In the genomic region with DNA sequence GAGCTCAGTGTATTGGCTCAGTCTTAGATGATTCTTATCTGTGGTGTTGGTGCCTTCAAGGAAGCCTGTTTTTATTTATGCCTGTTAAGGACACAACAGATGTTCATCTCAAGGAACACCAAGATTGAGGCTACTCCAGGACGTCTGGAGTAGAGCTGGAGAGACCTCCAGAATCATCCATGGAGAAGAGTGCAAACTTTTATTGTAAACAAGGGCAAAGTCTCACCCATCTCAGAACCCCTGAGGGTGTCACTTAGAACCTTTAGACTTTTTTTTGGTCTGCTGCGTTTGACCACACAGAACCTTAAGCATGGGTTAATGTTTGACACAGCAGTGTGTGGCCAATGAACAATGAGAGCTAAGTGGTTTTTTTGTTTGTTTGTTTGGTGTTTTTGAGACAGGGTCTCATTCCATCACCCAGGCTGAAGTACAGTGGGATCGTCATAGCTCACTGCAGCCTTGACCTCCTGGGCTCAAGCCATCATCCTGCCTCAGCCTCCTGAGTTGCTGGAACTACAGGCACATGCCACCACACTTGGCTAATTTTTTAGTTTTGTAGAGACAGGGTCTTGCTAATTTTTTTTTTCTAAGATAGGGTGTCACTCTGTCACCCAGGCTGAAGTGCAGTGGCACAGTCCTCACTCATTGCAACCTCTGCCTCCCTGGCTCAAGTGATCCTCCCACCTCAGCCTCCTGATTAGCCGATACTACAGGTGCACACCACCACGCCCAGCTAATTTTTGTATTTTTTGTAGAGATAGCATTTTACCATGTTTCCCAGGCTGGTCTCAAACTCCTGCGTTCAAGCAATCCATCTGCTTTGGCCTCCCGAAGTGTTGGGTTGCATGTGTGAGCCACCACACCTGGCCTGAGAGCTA, we compare ENCODE assay signal across 1 cellular context.
TF ChIP-seq lines count a peak whose summit lies in the region.

No MANE protein-coding gene starts in this region.

TF ChIP-seq in HepG2, 621 proteins besides CTCF, POLR2A, EP300 and RAD21 (continued from another document and continues in another):
- TF ChIP-seq, protein P1, sequence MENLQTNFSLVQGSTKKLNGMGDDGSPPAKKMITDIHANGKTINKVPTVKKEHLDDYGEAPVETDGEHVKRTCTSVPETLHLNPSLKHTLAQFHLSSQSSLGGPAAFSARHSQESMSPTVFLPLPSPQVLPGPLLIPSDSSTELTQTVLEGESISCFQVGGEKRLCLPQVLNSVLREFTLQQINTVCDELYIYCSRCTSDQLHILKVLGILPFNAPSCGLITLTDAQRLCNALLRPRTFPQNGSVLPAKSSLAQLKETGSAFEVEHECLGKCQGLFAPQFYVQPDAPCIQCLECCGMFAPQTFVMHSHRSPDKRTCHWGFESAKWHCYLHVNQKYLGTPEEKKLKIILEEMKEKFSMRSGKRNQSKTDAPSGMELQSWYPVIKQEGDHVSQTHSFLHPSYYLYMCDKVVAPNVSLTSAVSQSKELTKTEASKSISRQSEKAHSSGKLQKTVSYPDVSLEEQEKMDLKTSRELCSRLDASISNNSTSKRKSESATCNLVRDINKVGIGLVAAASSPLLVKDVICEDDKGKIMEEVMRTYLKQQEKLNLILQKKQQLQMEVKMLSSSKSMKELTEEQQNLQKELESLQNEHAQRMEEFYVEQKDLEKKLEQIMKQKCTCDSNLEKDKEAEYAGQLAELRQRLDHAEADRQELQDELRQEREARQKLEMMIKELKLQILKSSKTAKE (CRISPR knock-in tag; IDR thresholded peaks at IDR 0.05; ENCODE audit: borderline replicate concordance): peak; percentile 83
- TF ChIP-seq, protein P2, sequence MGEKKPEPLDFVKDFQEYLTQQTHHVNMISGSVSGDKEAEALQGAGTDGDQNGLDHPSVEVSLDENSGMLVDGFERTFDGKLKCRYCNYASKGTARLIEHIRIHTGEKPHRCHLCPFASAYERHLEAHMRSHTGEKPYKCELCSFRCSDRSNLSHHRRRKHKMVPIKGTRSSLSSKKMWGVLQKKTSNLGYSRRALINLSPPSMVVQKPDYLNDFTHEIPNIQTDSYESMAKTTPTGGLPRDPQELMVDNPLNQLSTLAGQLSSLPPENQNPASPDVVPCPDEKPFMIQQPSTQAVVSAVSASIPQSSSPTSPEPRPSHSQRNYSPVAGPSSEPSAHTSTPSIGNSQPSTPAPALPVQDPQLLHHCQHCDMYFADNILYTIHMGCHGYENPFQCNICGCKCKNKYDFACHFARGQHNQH (CRISPR knock-in tag; IDR thresholded peaks at IDR 0.05): peak; percentile 34; the same call in 1 of the 2 replicates
- TF ChIP-seq TCF12 (IDR thresholded peaks at IDR 0.05): no peak
- TF ChIP-seq TCF12 (CRISPR knock-in tag; IDR thresholded peaks at IDR 0.05): 0 out of 2 replicates have a peak, but pooled peaks have one; percentile 57
- TF ChIP-seq ZNF354B (CRISPR knock-in tag; IDR thresholded peaks at IDR 0.05): 0 out of 2 replicates have a peak, but pooled peaks have one; percentile 32
- peak; percentile 92 for TF ChIP-seq SALL1 (CRISPR knock-in tag; IDR thresholded peaks at IDR 0.05)
- no peak for TF ChIP-seq ZBTB49 (CRISPR knock-in tag; IDR thresholded peaks at IDR 0.05; ENCODE audit: borderline replicate concordance)
- no peak for TF ChIP-seq HHEX (CRISPR knock-in tag; IDR thresholded peaks at IDR 0.05)
- peak; percentile 46; the same call in 1 of the 2 replicates for TF ChIP-seq FOXK1 (CRISPR knock-in tag; IDR thresholded peaks at IDR 0.05; ENCODE audit: borderline replicate concordance, low read depth)
- no peak for TF ChIP-seq ZNF24 (IDR thresholded peaks at IDR 0.05)
- TF ChIP-seq REPIN1 (CRISPR knock-in tag; IDR thresholded peaks at IDR 0.05; ENCODE audit: borderline replicate concordance, low read depth): peak; percentile 52; the same call in 1 of the 2 replicates
- TF ChIP-seq KDM4B (CRISPR knock-in tag; IDR thresholded peaks at IDR 0.05): no peak
- TF ChIP-seq, protein P3, sequence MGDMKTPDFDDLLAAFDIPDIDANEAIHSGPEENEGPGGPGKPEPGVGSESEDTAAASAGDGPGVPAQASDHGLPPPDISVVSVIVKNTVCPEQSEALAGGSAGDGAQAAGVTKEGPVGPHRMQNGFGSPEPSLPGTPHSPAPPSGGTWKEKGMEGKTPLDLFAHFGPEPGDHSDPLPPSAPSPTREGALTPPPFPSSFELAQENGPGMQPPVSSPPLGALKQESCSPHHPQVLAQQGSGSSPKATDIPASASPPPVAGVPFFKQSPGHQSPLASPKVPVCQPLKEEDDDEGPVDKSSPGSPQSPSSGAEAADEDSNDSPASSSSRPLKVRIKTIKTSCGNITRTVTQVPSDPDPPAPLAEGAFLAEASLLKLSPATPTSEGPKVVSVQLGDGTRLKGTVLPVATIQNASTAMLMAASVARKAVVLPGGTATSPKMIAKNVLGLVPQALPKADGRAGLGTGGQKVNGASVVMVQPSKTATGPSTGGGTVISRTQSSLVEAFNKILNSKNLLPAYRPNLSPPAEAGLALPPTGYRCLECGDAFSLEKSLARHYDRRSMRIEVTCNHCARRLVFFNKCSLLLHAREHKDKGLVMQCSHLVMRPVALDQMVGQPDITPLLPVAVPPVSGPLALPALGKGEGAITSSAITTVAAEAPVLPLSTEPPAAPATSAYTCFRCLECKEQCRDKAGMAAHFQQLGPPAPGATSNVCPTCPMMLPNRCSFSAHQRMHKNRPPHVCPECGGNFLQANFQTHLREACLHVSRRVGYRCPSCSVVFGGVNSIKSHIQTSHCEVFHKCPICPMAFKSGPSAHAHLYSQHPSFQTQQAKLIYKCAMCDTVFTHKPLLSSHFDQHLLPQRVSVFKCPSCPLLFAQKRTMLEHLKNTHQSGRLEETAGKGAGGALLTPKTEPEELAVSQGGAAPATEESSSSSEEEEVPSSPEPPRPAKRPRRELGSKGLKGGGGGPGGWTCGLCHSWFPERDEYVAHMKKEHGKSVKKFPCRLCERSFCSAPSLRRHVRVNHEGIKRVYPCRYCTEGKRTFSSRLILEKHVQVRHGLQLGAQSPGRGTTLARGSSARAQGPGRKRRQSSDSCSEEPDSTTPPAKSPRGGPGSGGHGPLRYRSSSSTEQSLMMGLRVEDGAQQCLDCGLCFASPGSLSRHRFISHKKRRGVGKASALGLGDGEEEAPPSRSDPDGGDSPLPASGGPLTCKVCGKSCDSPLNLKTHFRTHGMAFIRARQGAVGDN (CRISPR knock-in tag; IDR thresholded peaks at IDR 0.05): peak; percentile 20; the same call in 1 of the 2 replicates
- TF ChIP-seq TBX2 (CRISPR knock-in tag; IDR thresholded peaks at IDR 0.05; ENCODE audit: borderline replicate concordance): peak; percentile 96
- peak; percentile 87 for TF ChIP-seq MED1 (CRISPR knock-in tag; IDR thresholded peaks at IDR 0.05)
- 0 out of 2 replicates have a peak, but pooled peaks have one; percentile 12 for TF ChIP-seq ATF7 (IDR thresholded peaks at IDR 0.05)
- TF ChIP-seq ATF7 (CRISPR knock-in tag; IDR thresholded peaks at IDR 0.05): no peak
- TF ChIP-seq NR2F2 (IDR thresholded peaks at IDR 0.05; ENCODE audit: borderline replicate concordance, low read depth): peak; percentile 56; the same call in 1 of the 2 replicates
- peak; percentile 60; the same call in 1 of the 2 replicates for TF ChIP-seq CCDC6 (CRISPR knock-in tag; IDR thresholded peaks at IDR 0.05)
- TF ChIP-seq, protein P4, sequence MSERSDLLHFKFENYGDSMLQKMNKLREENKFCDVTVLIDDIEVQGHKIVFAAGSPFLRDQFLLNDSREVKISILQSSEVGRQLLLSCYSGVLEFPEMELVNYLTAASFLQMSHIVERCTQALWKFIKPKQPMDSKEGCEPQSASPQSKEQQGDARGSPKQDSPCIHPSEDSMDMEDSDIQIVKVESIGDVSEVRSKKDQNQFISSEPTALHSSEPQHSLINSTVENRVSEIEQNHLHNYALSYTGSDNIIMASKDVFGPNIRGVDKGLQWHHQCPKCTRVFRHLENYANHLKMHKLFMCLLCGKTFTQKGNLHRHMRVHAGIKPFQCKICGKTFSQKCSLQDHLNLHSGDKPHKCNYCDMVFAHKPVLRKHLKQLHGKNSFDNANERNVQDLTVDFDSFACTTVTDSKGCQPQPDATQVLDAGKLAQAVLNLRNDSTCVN (CRISPR knock-in tag; IDR thresholded peaks at IDR 0.05; ENCODE audit: borderline replicate concordance): peak; percentile 68; the same call in 1 of the 2 replicates
- TF ChIP-seq NFE2L1 (CRISPR knock-in tag; IDR thresholded peaks at IDR 0.05; ENCODE audit: borderline replicate concordance): no peak
- peak; percentile 60; the same call in 1 of the 2 replicates for TF ChIP-seq GFI1 (CRISPR knock-in tag; IDR thresholded peaks at IDR 0.05; ENCODE audit: borderline replicate concordance)
- peak; percentile 38 for TF ChIP-seq MAX (IDR thresholded peaks at IDR 0.05)
- TF ChIP-seq ZFP37 (CRISPR knock-in tag; IDR thresholded peaks at IDR 0.05; ENCODE audit: borderline replicate concordance): 0 out of 2 replicates have a peak, but pooled peaks have one; percentile 21
- TF ChIP-seq TBX3 (IDR thresholded peaks at IDR 0.05; ENCODE audit: borderline replicate concordance): peak; percentile 85; the same call in 1 of the 2 replicates
- no peak for TF ChIP-seq THYN1 (CRISPR knock-in tag; IDR thresholded peaks at IDR 0.05; ENCODE audit: borderline replicate concordance, low read depth)
- TF ChIP-seq ZNF274 (CRISPR knock-in tag; IDR thresholded peaks at IDR 0.05): no peak
- no peak for TF ChIP-seq TGIF2 (CRISPR knock-in tag; IDR thresholded peaks at IDR 0.05)
- TF ChIP-seq, protein P5, sequence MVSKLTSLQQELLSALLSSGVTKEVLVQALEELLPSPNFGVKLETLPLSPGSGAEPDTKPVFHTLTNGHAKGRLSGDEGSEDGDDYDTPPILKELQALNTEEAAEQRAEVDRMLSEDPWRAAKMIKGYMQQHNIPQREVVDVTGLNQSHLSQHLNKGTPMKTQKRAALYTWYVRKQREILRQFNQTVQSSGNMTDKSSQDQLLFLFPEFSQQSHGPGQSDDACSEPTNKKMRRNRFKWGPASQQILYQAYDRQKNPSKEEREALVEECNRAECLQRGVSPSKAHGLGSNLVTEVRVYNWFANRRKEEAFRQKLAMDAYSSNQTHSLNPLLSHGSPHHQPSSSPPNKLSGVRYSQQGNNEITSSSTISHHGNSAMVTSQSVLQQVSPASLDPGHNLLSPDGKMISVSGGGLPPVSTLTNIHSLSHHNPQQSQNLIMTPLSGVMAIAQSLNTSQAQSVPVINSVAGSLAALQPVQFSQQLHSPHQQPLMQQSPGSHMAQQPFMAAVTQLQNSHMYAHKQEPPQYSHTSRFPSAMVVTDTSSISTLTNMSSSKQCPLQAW (CRISPR knock-in tag; IDR thresholded peaks at IDR 0.05): peak; percentile 95
- TF ChIP-seq NBN (conservative IDR thresholded peaks at IDR 0.05): no peak
- no peak for TF ChIP-seq ZNF251 (CRISPR knock-in tag; IDR thresholded peaks at IDR 0.05)
- TF ChIP-seq WIZ (CRISPR knock-in tag; IDR thresholded peaks at IDR 0.05): no peak
- TF ChIP-seq ZBTB10 (CRISPR knock-in tag; IDR thresholded peaks at IDR 0.05; ENCODE audit: borderline replicate concordance): 0 out of 2 replicates have a peak, but pooled peaks have one; percentile 50
- TF ChIP-seq ZNF20 (CRISPR knock-in tag; IDR thresholded peaks at IDR 0.05): 0 out of 2 replicates have a peak, but pooled peaks have one; percentile 48
- TF ChIP-seq, protein P6, sequence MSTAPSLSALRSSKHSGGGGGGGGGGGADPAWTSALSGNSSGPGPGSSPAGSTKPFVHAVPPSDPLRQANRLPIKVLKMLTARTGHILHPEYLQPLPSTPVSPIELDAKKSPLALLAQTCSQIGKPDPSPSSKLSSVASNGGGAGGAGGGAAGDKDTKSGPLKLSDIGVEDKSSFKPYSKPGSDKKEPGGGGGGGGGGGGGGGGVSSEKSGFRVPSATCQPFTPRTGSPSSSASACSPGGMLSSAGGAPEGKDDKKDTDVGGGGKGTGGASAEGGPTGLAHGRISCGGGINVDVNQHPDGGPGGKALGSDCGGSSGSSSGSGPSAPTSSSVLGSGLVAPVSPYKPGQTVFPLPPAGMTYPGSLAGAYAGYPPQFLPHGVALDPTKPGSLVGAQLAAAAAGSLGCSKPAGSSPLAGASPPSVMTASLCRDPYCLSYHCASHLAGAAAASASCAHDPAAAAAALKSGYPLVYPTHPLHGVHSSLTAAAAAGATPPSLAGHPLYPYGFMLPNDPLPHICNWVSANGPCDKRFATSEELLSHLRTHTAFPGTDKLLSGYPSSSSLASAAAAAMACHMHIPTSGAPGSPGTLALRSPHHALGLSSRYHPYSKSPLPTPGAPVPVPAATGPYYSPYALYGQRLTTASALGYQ (CRISPR knock-in tag; IDR thresholded peaks at IDR 0.05): 0 out of 2 replicates have a peak, but pooled peaks have one; percentile 51
- peak; percentile 54; the same call in 1 of the 2 replicates for TF ChIP-seq ZNF333 (CRISPR knock-in tag; IDR thresholded peaks at IDR 0.05; ENCODE audit: borderline replicate concordance)
- TF ChIP-seq NFIC (IDR thresholded peaks at IDR 0.05; ENCODE audit: low read length): peak; percentile 21; the same call in 1 of the 2 replicates
- TF ChIP-seq NR2C2 (CRISPR knock-in tag; IDR thresholded peaks at IDR 0.05; ENCODE audit: borderline replicate concordance): peak; percentile 79
- peak; percentile 27 for TF ChIP-seq ZNF781 (CRISPR knock-in tag; IDR thresholded peaks at IDR 0.05; ENCODE audit: borderline replicate concordance, not compliant biosample characterization)
